In the genomic region with DNA sequence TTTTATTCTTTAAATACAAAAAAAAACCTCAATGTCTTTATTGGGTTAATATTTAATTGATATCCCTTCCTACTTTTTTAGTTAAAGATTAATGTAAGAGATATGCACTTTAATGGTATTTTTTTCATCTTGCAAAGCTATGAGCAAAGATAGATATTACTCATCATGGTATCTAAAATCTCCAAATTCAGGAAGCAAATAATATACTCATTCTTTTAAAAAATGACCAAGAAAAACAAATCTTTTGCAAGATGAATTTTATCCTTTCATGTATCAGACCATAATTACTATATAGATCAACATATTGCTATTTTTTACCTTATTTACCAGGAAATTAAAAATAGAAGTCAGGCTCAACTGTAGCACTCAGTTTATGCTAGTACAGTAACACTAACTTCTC, we compare ENCODE assay signal across 26 cellular contexts.
"Had no signal": no experiment of that assay in that cellular context is flagged by ENCODE, and none has a peak within 500 bp of the region (broad histone marks: within the 10 kb centered on the region; RNA-seq: fewer than 3 reads in every experiment).

No MANE protein-coding gene starts in this region.

- H3K27me3 ChIP-seq: esophagus muscularis mucosa, foreskin keratinocyte, heart right ventricle, sigmoid colon, stomach, thyroid gland, vagina had no signal

- H3K27ac ChIP-seq: esophagus muscularis mucosa, foreskin keratinocyte, heart right ventricle, ovary, psoas muscle, sigmoid colon, stomach, thyroid gland, vagina had no signal

- H3K4me1 ChIP-seq: esophagus muscularis mucosa, foreskin keratinocyte, heart right ventricle, psoas muscle, sigmoid colon, stomach, thyroid gland, vagina had no signal

- ATAC-seq: foreskin keratinocyte; heart right ventricle; left ventricle myocardium superior; natural killer cell; psoas muscle; right cardiac atrium; stimulated activated effector memory CD8-positive, alpha-beta T cell treated with anti-CD3 and anti-CD28 coated beads, Interleukin-12 subunit alpha, Interleukin-12 subunit beta, amount 100 ng/mL, for 72 hours had no signal

- H3K9me3 ChIP-seq: esophagus muscularis mucosa, ovary, psoas muscle, sigmoid colon, stomach, thyroid gland, vagina had no signal

- H3K36me3 ChIP-seq: heart right ventricle, ovary, sigmoid colon, stomach, thyroid gland, vagina had no signal

- H3K4me3 ChIP-seq: esophagus muscularis mucosa, heart right ventricle, lung, ovary, psoas muscle, sigmoid colon, stomach, thyroid gland, vagina had no signal

- DNase-seq: effector CD8-positive, alpha-beta T cell; endodermal cell; foreskin keratinocyte; glutamatergic neuron; heart right ventricle; hippocampal formation; immature natural killer cell; islet precursor cell; left ventricle myocardium superior; natural killer cell; occipital lobe; ovary; posterior cingulate gyrus; psoas muscle; right cardiac atrium; sigmoid colon; stimulated activated CD4-positive, alpha-beta T cell treated with anti-CD3 and anti-CD28 coated beads, Interleukin-2, amount 100 ng/mL, for 24 hours; stimulated activated CD4-positive, alpha-beta T cell treated with anti-CD3 and anti-CD28 coated beads, Interleukin-4, amount 100 ng/mL, for 24 hours; stimulated activated naive CD4-positive, alpha-beta T cell treated with Interleukin-2 at 50 U/mL for 16 hours; stomach; thyroid gland; trophoblast cell had no signal
